In the genomic region with DNA sequence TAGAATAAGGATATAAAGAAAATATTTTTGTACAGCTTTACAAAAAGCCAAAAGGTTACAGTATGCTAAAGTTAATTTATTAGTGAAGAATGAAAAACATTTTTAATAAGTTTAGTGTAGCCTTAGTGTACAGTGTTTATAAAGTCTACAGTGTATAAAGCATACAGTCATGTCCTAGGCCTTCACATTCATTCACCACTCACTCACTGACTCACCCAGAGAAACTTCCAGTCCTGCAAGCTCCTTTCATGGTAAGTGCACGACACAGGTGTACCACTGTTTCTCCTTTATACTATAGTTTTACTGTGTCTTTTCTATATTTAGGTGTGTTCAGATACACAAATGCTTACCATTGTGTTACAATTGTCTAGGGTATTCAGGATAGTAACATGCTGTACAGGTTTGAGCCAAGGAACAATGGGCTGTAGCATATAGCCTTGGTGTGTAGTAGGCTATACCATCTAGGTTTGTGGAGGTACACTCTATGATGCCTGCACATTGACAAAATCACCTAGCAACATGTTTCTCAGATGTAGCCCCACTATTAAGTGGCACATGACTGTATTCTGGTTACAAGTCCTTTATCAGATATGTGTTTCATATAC, we compare ENCODE assay signal across 20 cellular contexts.
"Had no signal": no experiment of that assay in that cellular context is flagged by ENCODE, and none has a peak within 500 bp of the region (broad histone marks: within the 10 kb centered on the region; RNA-seq: fewer than 3 reads in every experiment).

No MANE protein-coding gene starts in this region.

- ATAC-seq: activated CD4-positive, alpha-beta T cell treated with anti-CD3 and anti-CD28 coated beads for 36 hours; activated CD8-positive, alpha-beta memory T cell treated with anti-CD3 and anti-CD28 coated beads, Interleukin-2, amount 10 ng/mL, durations not matched to agents 7 days and 5 days; body of pancreas; left ventricle myocardium superior; naive thymus-derived CD8-positive, alpha-beta T cell; stimulated activated naive B cell treated with anti-CD40 and anti-IgM and Interleukin-4, amounts not matched to agents 10 μg/mL and 1 μg/mL and 100 μg/mL, for 72 hours had no signal

- H3K4me3 ChIP-seq: adrenal gland, body of pancreas, hepatocyte, tibial artery, uterus had no signal

- H2AFZ ChIP-seq: hepatocyte, parathyroid adenoma had no signal

- H3K79me2 ChIP-seq: hepatocyte, parathyroid adenoma had no signal

- H3K9me3 Mint-ChIP-seq: activated CD4-positive, alpha-beta memory T cell treated with anti-CD3 and anti-CD28 coated beads for 36 hours; activated T-helper 2 cell treated with anti-CD3 and anti-CD28 coated beads, Interferon-gamma antibody, Interleukin-2, Interleukin-4, amounts not matched to agents 10 μg/mL and 5 μg/mL and 100 μg/mL, durations not matched to agents 14 hours and 24 hours and 36 hours; dendritic cell treated with granulocyte-macrophage colony-stimulating factor and Interleukin-4, amounts not matched to agents 40 ng/mL and 50 ng/mL, for 4 days had no signal

- H3K4me2 ChIP-seq: hepatocyte had no signal

- H3K4me3 Mint-ChIP-seq: activated CD4-positive, alpha-beta memory T cell treated with anti-CD3 and anti-CD28 coated beads for 36 hours; activated CD4-positive, alpha-beta T cell treated with anti-CD3 and anti-CD28 coated beads for 36 hours; activated CD8-positive, alpha-beta memory T cell treated with anti-CD3 and anti-CD28 coated beads, Interleukin-2, amount 10 ng/mL, durations not matched to agents 7 days and 5 days; dendritic cell treated with granulocyte-macrophage colony-stimulating factor and Interleukin-4, amounts not matched to agents 40 ng/mL and 50 ng/mL, for 4 days; naive thymus-derived CD8-positive, alpha-beta T cell; stimulated activated naive B cell treated with anti-CD40 and anti-IgM and Interleukin-4, amounts not matched to agents 10 μg/mL and 1 μg/mL and 100 μg/mL, for 72 hours had no signal

- H3K4me1 ChIP-seq: adrenal gland, body of pancreas, parathyroid adenoma, tibial artery, uterus had no signal

- H3K36me3 ChIP-seq: adrenal gland, neutrophil, tibial artery, uterus had no signal

- H3K9ac ChIP-seq: parathyroid adenoma had no signal

- FAIRE-seq: kidney had no signal

- H3K27ac Mint-ChIP-seq: activated CD4-positive, alpha-beta memory T cell treated with anti-CD3 and anti-CD28 coated beads for 36 hours; activated CD4-positive, alpha-beta T cell treated with anti-CD3 and anti-CD28 coated beads for 36 hours; activated CD8-positive, alpha-beta memory T cell treated with anti-CD3 and anti-CD28 coated beads, Interleukin-2, amount 10 ng/mL, durations not matched to agents 7 days and 5 days; activated T-helper 2 cell treated with anti-CD3 and anti-CD28 coated beads, Interferon-gamma antibody, Interleukin-2, Interleukin-4, amounts not matched to agents 10 μg/mL and 5 μg/mL and 100 μg/mL, durations not matched to agents 14 hours and 24 hours and 36 hours; dendritic cell treated with granulocyte-macrophage colony-stimulating factor and Interleukin-4, amounts not matched to agents 40 ng/mL and 50 ng/mL, for 4 days; naive thymus-derived CD8-positive, alpha-beta T cell; stimulated activated naive B cell treated with anti-CD40 and anti-IgM and Interleukin-4, amounts not matched to agents 10 μg/mL and 1 μg/mL and 100 μg/mL, for 72 hours had no signal

- DNase-seq: activated CD4-positive, alpha-beta memory T cell treated with anti-CD3 and anti-CD28 coated beads for 36 hours; activated CD4-positive, alpha-beta T cell treated with anti-CD3 and anti-CD28 coated beads for 36 hours; activated CD8-positive, alpha-beta memory T cell treated with anti-CD3 and anti-CD28 coated beads, Interleukin-2, amount 10 ng/mL, durations not matched to agents 7 days and 5 days; activated naive CD4-positive, alpha-beta T cell treated with anti-CD3 and anti-CD28 coated beads, Interleukin-2, amount 50 U/mL, for 16 hours; activated T-cell treated with anti-CD3 and anti-CD28 coated beads, Interleukin-2, amount 50 U/mL, for 1 hour; adrenal gland; body of pancreas; kidney; left ventricle myocardium superior; mesenchymal stem cell; naive thymus-derived CD8-positive, alpha-beta T cell; stimulated activated CD4-positive, alpha-beta T cell treated with anti-CD3 and anti-CD28 coated beads, Interleukin-4, amount 100 ng/mL, for 1 hour; stimulated activated naive B cell treated with anti-CD40 and anti-IgM and Interleukin-4, amounts not matched to agents 10 μg/mL and 1 μg/mL and 100 μg/mL, for 72 hours; tibial artery; uterus had no signal

- H3K36me3 Mint-ChIP-seq: activated CD4-positive, alpha-beta memory T cell treated with anti-CD3 and anti-CD28 coated beads for 36 hours; activated CD8-positive, alpha-beta memory T cell treated with anti-CD3 and anti-CD28 coated beads, Interleukin-2, amount 10 ng/mL, durations not matched to agents 7 days and 5 days; stimulated activated naive B cell treated with anti-CD40 and anti-IgM and Interleukin-4, amounts not matched to agents 10 μg/mL and 1 μg/mL and 100 μg/mL, for 72 hours had no signal

- H3K27me3 ChIP-seq: adrenal gland, body of pancreas, hepatocyte, uterus had no signal

- H3K9me3 ChIP-seq: adrenal gland, body of pancreas, neutrophil, uterus had no signal

- H3K27ac ChIP-seq: adrenal gland, body of pancreas, hepatocyte, neutrophil, parathyroid adenoma, tibial artery, uterus had no signal
